ENCODE assay signal across 12 cellular contexts in the genomic region with DNA sequence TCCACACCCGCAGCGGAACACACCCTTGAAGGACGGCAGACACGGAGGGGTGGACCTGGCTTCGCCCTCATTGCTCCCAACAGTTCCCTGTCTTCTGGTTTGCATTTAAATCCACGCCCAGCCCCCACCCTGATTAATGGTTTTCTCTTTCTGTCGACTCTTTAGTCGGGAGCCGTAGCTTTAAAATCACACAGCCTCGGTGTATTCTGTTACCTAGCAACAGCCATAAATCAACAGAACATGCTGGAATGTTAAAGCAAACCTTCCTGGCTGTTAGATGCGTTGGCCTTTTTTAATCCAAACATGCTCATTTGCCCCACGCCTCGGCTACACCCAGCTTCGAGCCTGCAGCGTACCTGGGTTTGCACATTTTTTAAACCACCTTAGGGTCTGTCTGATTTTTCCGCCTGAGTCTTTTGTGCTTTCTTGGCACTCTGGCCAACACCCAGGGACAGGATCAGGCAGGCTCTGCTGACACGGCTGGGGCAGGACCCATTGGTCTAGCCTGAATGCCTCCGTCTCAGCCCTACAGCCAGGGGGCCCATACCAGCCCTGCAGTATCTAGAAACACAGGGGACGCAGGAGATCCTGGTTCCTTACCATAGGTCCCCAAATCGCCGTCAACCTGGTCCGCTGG. TPM values are rescaled to one million over a fixed set of nuclear protein-coding genes. Genes with fewer than 3 reads are reported as not detected.
A peak's percentile ranks its signal among the peaks of the same experiment; 100 is the strongest.
DNase-seq lines count a peak whose midpoint lies in the region; ATAC-seq and TF ChIP-seq lines count a peak whose summit lies in the region.
"Had no signal": no experiment of that assay in that cellular context is flagged by ENCODE, and none has a peak within 500 bp of the region (broad histone marks: within the 10 kb centered on the region; RNA-seq: fewer than 3 reads in every experiment).

No MANE protein-coding gene starts in this region.

- H3K9ac ChIP-seq in GM23248, result no peak overlapping the region
- no peak overlapping the region for H3K9ac ChIP-seq in muscle layer of colon (ENCODE audit: low read length)

- H3K27ac ChIP-seq in GM23248 (no peak overlapping the region), muscle layer of colon (ENCODE audit: low read depth, low read length) (no peak overlapping the region), tibial artery (no peak overlapping the region)

- peak; percentile 21 for DNase-seq in GM23248
- DNase-seq in NCI-H2227 treated with DMSO at 0.1 percent for 48 hours (lab: John Stamatoyannopoulos, UW), result peak; percentile 53
- peak; percentile 29 for DNase-seq in epithelial cell of esophagus (ENCODE audit: low read depth)
- DNase-seq in NCI-H2029 treated with DMSO at 0.1 percent for 48 hours (lab: John Stamatoyannopoulos, UW), result no peak
- no peak for DNase-seq in activated T-cell treated with anti-CD3 and anti-CD28 coated beads for 4 hours
- no peak for DNase-seq in tibial artery
- DNase-seq: activated CD4-positive, alpha-beta T cell treated with anti-CD3 and anti-CD28 coated beads for 4 hours; activated naive CD8-positive, alpha-beta T cell treated with anti-CD3 and anti-CD28 coated beads, Interleukin-2, amount 10 ng/mL, durations not matched to agents 7 days and 5 days; SHP77 treated with DMSO at 0.1 percent for 48 hours; stimulated activated naive B cell treated with anti-CD40 and anti-IgM and Interleukin-4, amounts not matched to agents 10 μg/mL and 1 μg/mL and 100 μg/mL, for 72 hours had no signal

- H3K27me3 ChIP-seq in GM23248 (replicated peaks; ENCODE audit: insufficient read depth) (peaks cover 8% of the 10 kb centered on the region; the same call in 1 of the 2 replicates), muscle layer of colon (ENCODE audit: control insufficient read depth in 1 of 2, insufficient read depth in 2 of 2, low read length in 2 of 2) (peaks cover 0 to 4% of the 10 kb centered on the region in 2 donors), tibial artery (peaks cover 0 to 35% of the 10 kb centered on the region in 2 donors)

- no peak overlapping the region for H3K4me2 ChIP-seq in GM23248 (ENCODE audit: unreplicated experiment)

- no peaks in the 10 kb centered on the region for H4K20me1 ChIP-seq in GM23248 (ENCODE audit: insufficient read depth)

- H3K36me3 ChIP-seq in GM23248 (ENCODE audit: low read depth) (no peaks in the 10 kb centered on the region), muscle layer of colon (ENCODE audit: insufficient read depth, low read length) (no peaks in the 10 kb centered on the region), tibial artery (no peaks in the 10 kb centered on the region)

- intact Hi-C loops in tibial artery (cut with DNase I; ENCODE audit: low total_unique reads), result no loop called here

- H3K79me2 ChIP-seq in GM23248 (ENCODE audit: insufficient read depth), result no peaks in the 10 kb centered on the region

- H3K9me2 ChIP-seq in GM23248 (ENCODE audit: insufficient read depth), result no peaks in the 10 kb centered on the region

- no peaks in the 10 kb centered on the region for H3K9me3 ChIP-seq in GM23248 (ENCODE audit: low read depth)
- H3K9me3 ChIP-seq in muscle layer of colon (ENCODE audit: low read length), result no peaks in the 10 kb centered on the region
- H3K9me3 ChIP-seq in tibial artery, result peaks cover 0 to 8% (median 0%) of the 10 kb centered on the region in 3 donors

- in situ Hi-C loops in GM23248 (cut with MboI), result no loop called here

- 17 to 20% methylated on average over 22 of the region's 22 CpGs for WGBS in GM23248 (ENCODE audit: low coverage in 1 of 2, low lambda C conversion rate in 2 of 2, missing lambda C conversion rate in 2 of 2), 2 experiments

- no peak for ATAC-seq in HG03025 (IDR thresholded peaks at IDR 0.05; ENCODE audit: low FRiP score, unreplicated experiment)
- ATAC-seq: stimulated activated naive B cell treated with anti-CD40 and anti-IgM and Interleukin-4, amounts not matched to agents 10 μg/mL and 1 μg/mL and 100 μg/mL, for 72 hours had no signal

- no peaks in the 10 kb centered on the region for H3K4me1 ChIP-seq in GM23248 (ENCODE audit: insufficient read depth)
- H3K4me1 ChIP-seq in muscle layer of colon (ENCODE audit: insufficient read depth, low read length), result peaks cover 7% of the 10 kb centered on the region
- peaks cover 0 to 7% (median 0%) of the 10 kb centered on the region in 4 donors for H3K4me1 ChIP-seq in tibial artery

- no peak for TF ChIP-seq CTCF in epithelial cell of esophagus (IDR thresholded peaks at IDR 0.05; ENCODE audit: insufficient read depth, low read depth, low read length, missing control alignments)
- no peak for TF ChIP-seq CTCF in tibial artery (IDR thresholded peaks at IDR 0.05)

- no peak overlapping the region for H3K4me3 ChIP-seq in GM23248
- no peak overlapping the region for H3K4me3 ChIP-seq in epithelial cell of esophagus (ENCODE audit: low read length)
- peak overlapping the region; percentile 15 to 29 for H3K4me3 ChIP-seq in muscle layer of colon (ENCODE audit: low read depth in 1 of 2, low read length in 2 of 2)
- no peak overlapping the region for H3K4me3 ChIP-seq in tibial artery

- no peak overlapping the region for H2AFZ ChIP-seq in GM23248

- no peaks in the 10 kb centered on the region for H3F3A ChIP-seq in GM23248 (ENCODE audit: insufficient read depth)

RNA-seq across cellular contexts. Expression of a gene that starts 21.4 kb away (rescaled TPM):
- total RNA-seq in GM23248 (2014; rRNA removed; shearing (Covaris generic)), result not detected in 2 replicates
- not detected in 2 replicates for polyA plus RNA-seq in GM23248 (2016; fragmentation: Nextera tagmentation; extraction: Ambion mirVana)
- total RNA-seq: activated naive CD8-positive, alpha-beta T cell treated with anti-CD3 and anti-CD28 coated beads, Interleukin-2, amount 10 ng/mL, durations not matched to agents 7 days and 5 days had no signal

Comparison
In these comparisons a context has a peak if more than half of its experiments do, and no peak if none do; other contexts are left out.
1. DNase-seq: peak in GM23248 (single experiment), NCI-H2227 treated with DMSO at 0.1 percent for 48 hours (single experiment) and epithelial cell of esophagus (single experiment); none in NCI-H2029 treated with DMSO at 0.1 percent for 48 hours (single experiment), activated T-cell treated with anti-CD3 and anti-CD28 coated beads for 4 hours (single experiment) and tibial artery (0 of 2).
2. H3K4me3 ChIP-seq: peak in muscle layer of colon (2 of 2); none in GM23248 (single experiment), epithelial cell of esophagus (single experiment) and tibial artery (0 of 2).